In the genomic region with DNA sequence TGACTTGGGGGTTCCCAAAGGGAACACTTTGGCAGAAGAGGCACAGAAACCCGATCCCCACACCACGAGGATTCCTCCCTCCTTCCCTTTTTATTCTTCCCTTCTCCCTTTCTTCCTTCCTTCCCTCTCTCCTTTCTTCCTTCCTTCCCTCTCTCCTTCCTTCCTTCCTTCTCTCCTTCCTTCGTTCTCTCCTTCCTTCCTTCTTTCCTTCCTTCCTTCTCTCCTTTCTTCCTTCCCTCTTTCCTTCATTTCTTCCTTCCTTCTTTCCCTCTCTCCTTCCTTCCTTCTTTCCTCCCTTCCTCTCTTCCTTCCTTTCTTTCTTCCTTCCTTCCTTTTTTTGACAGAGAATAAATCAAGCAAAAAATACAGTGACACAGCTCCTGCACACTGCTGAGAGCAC, we compare ENCODE assay signal across 1 cellular context.
TF ChIP-seq lines count a peak whose summit lies in the region.

No MANE protein-coding gene starts in this region.

TF ChIP-seq in K562, 482 proteins besides CTCF, POLR2A, EP300 and RAD21 (continued from another document):
- TF ChIP-seq, protein P1, sequence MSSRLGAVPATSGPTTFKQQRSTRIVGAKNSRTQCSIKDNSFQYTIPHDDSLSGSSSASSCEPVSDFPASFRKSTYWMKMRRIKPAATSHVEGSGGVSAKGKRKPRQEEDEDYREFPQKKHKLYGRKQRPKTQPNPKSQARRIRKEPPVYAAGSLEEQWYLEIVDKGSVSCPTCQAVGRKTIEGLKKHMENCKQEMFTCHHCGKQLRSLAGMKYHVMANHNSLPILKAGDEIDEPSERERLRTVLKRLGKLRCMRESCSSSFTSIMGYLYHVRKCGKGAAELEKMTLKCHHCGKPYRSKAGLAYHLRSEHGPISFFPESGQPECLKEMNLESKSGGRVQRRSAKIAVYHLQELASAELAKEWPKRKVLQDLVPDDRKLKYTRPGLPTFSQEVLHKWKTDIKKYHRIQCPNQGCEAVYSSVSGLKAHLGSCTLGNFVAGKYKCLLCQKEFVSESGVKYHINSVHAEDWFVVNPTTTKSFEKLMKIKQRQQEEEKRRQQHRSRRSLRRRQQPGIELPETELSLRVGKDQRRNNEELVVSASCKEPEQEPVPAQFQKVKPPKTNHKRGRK (tag; IDR thresholded peaks at IDR 0.05) = peak; percentile 60; the same call in 1 of the 2 replicates
- TF ChIP-seq, protein P2, sequence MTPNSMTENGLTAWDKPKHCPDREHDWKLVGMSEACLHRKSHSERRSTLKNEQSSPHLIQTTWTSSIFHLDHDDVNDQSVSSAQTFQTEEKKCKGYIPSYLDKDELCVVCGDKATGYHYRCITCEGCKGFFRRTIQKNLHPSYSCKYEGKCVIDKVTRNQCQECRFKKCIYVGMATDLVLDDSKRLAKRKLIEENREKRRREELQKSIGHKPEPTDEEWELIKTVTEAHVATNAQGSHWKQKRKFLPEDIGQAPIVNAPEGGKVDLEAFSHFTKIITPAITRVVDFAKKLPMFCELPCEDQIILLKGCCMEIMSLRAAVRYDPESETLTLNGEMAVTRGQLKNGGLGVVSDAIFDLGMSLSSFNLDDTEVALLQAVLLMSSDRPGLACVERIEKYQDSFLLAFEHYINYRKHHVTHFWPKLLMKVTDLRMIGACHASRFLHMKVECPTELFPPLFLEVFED (CRISPR knock-in tag; conservative IDR thresholded peaks at IDR 0.05) = 0 out of 2 replicates have a peak, but pooled peaks have one; percentile 42
- TF ChIP-seq ZNF780A (CRISPR knock-in tag; IDR thresholded peaks at IDR 0.05) (no peak), CBX1 (IDR thresholded peaks at IDR 0.05; ENCODE audit: low read depth) (no peak), CREB1 (IDR thresholded peaks at IDR 0.05) (no peak), CREB1 (CRISPR knock-in tag; IDR thresholded peaks at IDR 0.05) (no peak), RBBP5 (IDR thresholded peaks at IDR 0.05; ENCODE audit: borderline replicate concordance, insufficient read depth, low read length, poor library complexity, severe bottlenecking) (no peak), C11orf30 (IDR thresholded peaks at IDR 0.05; ENCODE audit: low read depth) (no peak), ELF4 (CRISPR knock-in tag; IDR thresholded peaks at IDR 0.05) (0 out of 2 replicates have a peak, but pooled peaks have one; percentile 22)
- TF ChIP-seq, protein P3, sequence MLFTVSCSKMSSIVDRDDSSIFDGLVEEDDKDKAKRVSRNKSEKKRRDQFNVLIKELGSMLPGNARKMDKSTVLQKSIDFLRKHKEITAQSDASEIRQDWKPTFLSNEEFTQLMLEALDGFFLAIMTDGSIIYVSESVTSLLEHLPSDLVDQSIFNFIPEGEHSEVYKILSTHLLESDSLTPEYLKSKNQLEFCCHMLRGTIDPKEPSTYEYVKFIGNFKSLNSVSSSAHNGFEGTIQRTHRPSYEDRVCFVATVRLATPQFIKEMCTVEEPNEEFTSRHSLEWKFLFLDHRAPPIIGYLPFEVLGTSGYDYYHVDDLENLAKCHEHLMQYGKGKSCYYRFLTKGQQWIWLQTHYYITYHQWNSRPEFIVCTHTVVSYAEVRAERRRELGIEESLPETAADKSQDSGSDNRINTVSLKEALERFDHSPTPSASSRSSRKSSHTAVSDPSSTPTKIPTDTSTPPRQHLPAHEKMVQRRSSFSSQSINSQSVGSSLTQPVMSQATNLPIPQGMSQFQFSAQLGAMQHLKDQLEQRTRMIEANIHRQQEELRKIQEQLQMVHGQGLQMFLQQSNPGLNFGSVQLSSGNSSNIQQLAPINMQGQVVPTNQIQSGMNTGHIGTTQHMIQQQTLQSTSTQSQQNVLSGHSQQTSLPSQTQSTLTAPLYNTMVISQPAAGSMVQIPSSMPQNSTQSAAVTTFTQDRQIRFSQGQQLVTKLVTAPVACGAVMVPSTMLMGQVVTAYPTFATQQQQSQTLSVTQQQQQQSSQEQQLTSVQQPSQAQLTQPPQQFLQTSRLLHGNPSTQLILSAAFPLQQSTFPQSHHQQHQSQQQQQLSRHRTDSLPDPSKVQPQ (CRISPR knock-in tag; IDR thresholded peaks at IDR 0.05; ENCODE audit: borderline replicate concordance) = no peak
- TF ChIP-seq, protein P4, sequence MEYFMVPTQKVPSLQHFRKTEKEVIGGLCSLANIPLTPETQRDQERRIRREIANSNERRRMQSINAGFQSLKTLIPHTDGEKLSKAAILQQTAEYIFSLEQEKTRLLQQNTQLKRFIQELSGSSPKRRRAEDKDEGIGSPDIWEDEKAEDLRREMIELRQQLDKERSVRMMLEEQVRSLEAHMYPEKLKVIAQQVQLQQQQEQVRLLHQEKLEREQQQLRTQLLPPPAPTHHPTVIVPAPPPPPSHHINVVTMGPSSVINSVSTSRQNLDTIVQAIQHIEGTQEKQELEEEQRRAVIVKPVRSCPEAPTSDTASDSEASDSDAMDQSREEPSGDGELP (CRISPR knock-in tag; IDR thresholded peaks at IDR 0.05; ENCODE audit: borderline replicate concordance) = no peak
